11 cellular contexts compared by ENCODE assay signal in the genomic region with DNA sequence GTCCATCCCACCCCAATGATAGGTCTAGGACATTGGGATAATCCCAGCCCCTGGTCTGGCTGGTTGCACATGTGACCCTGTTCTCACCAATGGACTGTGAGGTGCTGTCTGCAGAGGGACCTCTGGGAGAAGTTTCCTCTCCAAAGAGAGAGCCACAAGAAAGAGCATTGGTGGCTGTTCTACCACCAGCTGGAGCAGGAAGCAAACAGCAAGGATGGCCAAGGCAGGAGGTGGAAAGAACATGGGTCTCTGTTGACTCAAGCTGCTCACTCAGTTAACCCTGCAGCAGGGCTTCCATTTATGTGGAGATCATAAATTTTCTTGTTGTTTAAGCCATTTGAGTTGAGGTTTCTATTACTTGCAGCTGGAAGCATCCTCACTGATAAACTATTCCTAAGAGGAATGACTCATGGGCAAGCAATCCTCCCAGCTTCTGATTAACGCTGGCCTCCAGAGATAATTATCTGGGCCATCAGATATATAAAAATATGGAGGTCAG. TPM values are rescaled to one million over a fixed set of nuclear protein-coding genes. Genes with fewer than 3 reads are reported as not detected.
DNase-seq lines count a peak whose midpoint lies in the region; ATAC-seq and TF ChIP-seq lines count a peak whose summit lies in the region.
"Had no signal": no experiment of that assay in that cellular context is flagged by ENCODE, and none has a peak within 500 bp of the region (broad histone marks: within the 10 kb centered on the region; RNA-seq: fewer than 3 reads in every experiment).

No MANE protein-coding gene starts in this region.

- peak overlapping the region; percentile 84 for H4K5ac ChIP-seq in IMR-90 (ENCODE audit: low read depth, low read length)
- no peak overlapping the region for H4K5ac ChIP-seq in mesendoderm (ENCODE audit: low read length)

- POLR2A ChIA-PET in IMR-90 (lab: Charles Lee; ENCODE audit: unreplicated experiment) = interaction anchor here (0.5 to 1.4 kb wide), 6 partner anchors 53 to 166 kb away, joined by 3 to 11 read pairs (median 6); no protein-coding TSS in a partner anchor

- H3K27ac ChIP-seq in IMR-90 (ENCODE audit: insufficient read depth, low read length) (peak overlapping the region; percentile 93), mesendoderm (ENCODE audit: low read depth, low read length) (no peak overlapping the region)
- H3K27ac ChIP-seq: KMS-11 had no signal

- in situ Hi-C loops in IMR-90 (cut with MboI; ENCODE audit: low sequenced_read_pairs) (no loop called here), astrocyte of the spinal cord (cut with HindIII; ENCODE audit: low sequenced_read_pairs) (no loop called here)

- H3K9me1 ChIP-seq in IMR-90 (ENCODE audit: insufficient read depth, low read length) = peaks cover 9% of the 10 kb centered on the region

- peak overlapping the region; percentile 7; the same call in 1 of the 2 replicates for H3K9ac ChIP-seq in IMR-90 (ENCODE audit: low read depth, low read length)
- H3K9ac ChIP-seq in mesendoderm (ENCODE audit: low read length) = no peak overlapping the region
- H3K9ac ChIP-seq: KMS-11 had no signal

- ATAC-seq in IMR-90 (ENCODE audit: low read depth) (peak; percentile 82), GM18517 (IDR thresholded peaks at IDR 0.05; ENCODE audit: unreplicated experiment) (no peak), GM18907 (IDR thresholded peaks at IDR 0.05; ENCODE audit: unreplicated experiment) (no peak)
- ATAC-seq: activated T-cell treated with anti-CD3 and anti-CD28 coated beads, Interleukin-2, amount 50 U/mL, for 72 hours had no signal

- H3K27me3 ChIP-seq in BE2C (no peaks in the 10 kb centered on the region), IMR-90 (ENCODE audit: control insufficient read depth, insufficient read depth, low read length) (no peaks in the 10 kb centered on the region), mesendoderm (ENCODE audit: insufficient read depth, low read length, poor library complexity) (no peaks in the 10 kb centered on the region)

- no peaks in the 10 kb centered on the region for H3K79me2 ChIP-seq in mesendoderm (ENCODE audit: control insufficient read depth, insufficient read depth, low read length)

- CTCF ChIA-PET in IMR-90 (lab: Yijun Ruan, JAX) = interaction anchor here (0.8 to 2.0 kb wide), 6 partner anchors 13 to 81 kb away, joined by 3 to 8 read pairs (median 4); no protein-coding TSS in a partner anchor

- dilution Hi-C loops in IMR-90 (cut with HindIII; ENCODE audit: low sequenced_read_pairs, unreplicated experiment) = no loop called here

- peak overlapping the region; percentile 75 for H2AFZ ChIP-seq in IMR-90 (replicated peaks; ENCODE audit: low read length, poor library complexity)

- peak overlapping the region; percentile 36; the same call in 1 of the 2 replicates for H3K4me2 ChIP-seq in IMR-90 (ENCODE audit: low read depth, low read length)
- no peak overlapping the region for H3K4me2 ChIP-seq in mesendoderm (ENCODE audit: low read length)
- H3K4me2 ChIP-seq: KMS-11 had no signal

- peak overlapping the region; percentile 70 for H4K91ac ChIP-seq in IMR-90 (ENCODE audit: insufficient read depth, low read depth, low read length)

- BruUV-seq in IMR-90 (replicated peaks; lab: Mats Ljungman, UMichigan) = no TSS peak

- TF ChIP-seq POLR2A in IMR-90 (IDR thresholded peaks at IDR 0.05; ENCODE audit: low read depth, low read length) = no peak

- peak overlapping the region; percentile 90 for H3K14ac ChIP-seq in IMR-90 (replicated peaks; ENCODE audit: low read depth, low read length)

- H3K9me3 ChIP-seq in BE2C (no peaks in the 10 kb centered on the region), IMR-90 (ENCODE audit: control insufficient read depth, insufficient read depth, low read length) (no peaks in the 10 kb centered on the region)

- H4K8ac ChIP-seq in IMR-90 (ENCODE audit: low read depth in 2 of 2, low read length in 2 of 2) (peak overlapping the region; percentile 14 to 74), mesendoderm (ENCODE audit: low read depth, low read length) (no peak overlapping the region)

- no CpG with 5 or more reads among the region's 1 CpG for WGBS in IMR-90 (ENCODE audit: extremely low coverage in 2 of 2, insufficient read length in 1 of 2), 2 experiments
- WGBS in mesendoderm (ENCODE audit: extremely low coverage, insufficient coverage, low lambda C conversion rate) = no CpG with 5 or more reads among the region's 1 CpG

- H2BK5ac ChIP-seq in IMR-90 (ENCODE audit: low read depth, low read length, poor library complexity, severe bottlenecking) (peak overlapping the region; percentile 97), mesendoderm (ENCODE audit: low read length) (no peak overlapping the region)

- no peaks in the 10 kb centered on the region for H3K36me3 ChIP-seq in BE2C
- 0 out of 2 replicates have a peak, but pooled peaks cover 2% of the 10 kb centered on the region for H3K36me3 ChIP-seq in IMR-90 (ENCODE audit: control insufficient read depth, insufficient read depth, low read length)
- H3K36me3 ChIP-seq in mesendoderm (ENCODE audit: control insufficient read depth, insufficient read depth, low read length) = no peaks in the 10 kb centered on the region

- peak overlapping the region; percentile 98 for H2BK120ac ChIP-seq in IMR-90 (ENCODE audit: low read depth, low read length)
- H2BK120ac ChIP-seq in mesendoderm (ENCODE audit: low read depth, low read length) = no peak overlapping the region

- H2AK5ac ChIP-seq in IMR-90 (ENCODE audit: low read depth, low read length) = peak overlapping the region; percentile 59; the same call in 1 of the 2 replicates
- no peak overlapping the region for H2AK5ac ChIP-seq in mesendoderm (ENCODE audit: low read length)

- H2BK15ac ChIP-seq in IMR-90 (ENCODE audit: low read depth, low read length) = peak overlapping the region; percentile 82; the same call in 2 of the 3 replicates
- no peak overlapping the region for H2BK15ac ChIP-seq in mesendoderm (replicated peaks; ENCODE audit: low read depth)

- H3K79me1 ChIP-seq in IMR-90 (ENCODE audit: low read depth in 1 of 2, low read length in 2 of 2) = peaks cover 0 to 8% of the 10 kb centered on the region in 2 experiments; a peak in 1 of 4 replicates
- H3K79me1 ChIP-seq in mesendoderm (ENCODE audit: low read length) = no peaks in the 10 kb centered on the region

- H2AK9ac ChIP-seq in IMR-90 (replicated peaks; ENCODE audit: low read depth, low read length, poor library complexity) = peak overlapping the region; percentile 29

- H3K23ac ChIP-seq in IMR-90 (ENCODE audit: low read depth, low read length) = peak overlapping the region; percentile 77
- H3K23ac ChIP-seq in mesendoderm (ENCODE audit: low read length) = no peak overlapping the region

- intact Hi-C loops in IMR-90 (cut with micrococcal nuclease) = no loop called here

- H2BK20ac ChIP-seq in IMR-90 (ENCODE audit: low read depth, low read length) = peak overlapping the region; percentile 87

- peak; percentile 33 for TF ChIP-seq RAD21 in IMR-90 (IDR thresholded peaks at IDR 0.05; ENCODE audit: low read length)

- no peak overlapping the region for H3K4me3 ChIP-seq in BE2C (ENCODE audit: low read depth, low read length)
- no peak overlapping the region for H3K4me3 ChIP-seq in IMR-90 (ENCODE audit: insufficient read depth, low read depth, low read length)
- no peak overlapping the region for H3K4me3 ChIP-seq in astrocyte of the spinal cord (ENCODE audit: low read depth, low read length)
- H3K4me3 ChIP-seq in mesendoderm (ENCODE audit: low read length) = no peak overlapping the region

- peaks cover 18% of the 10 kb centered on the region for H3K4me1 ChIP-seq in BE2C
- H3K4me1 ChIP-seq in IMR-90 (ENCODE audit: control insufficient read depth, insufficient read depth, low read length) = peaks cover 29% of the 10 kb centered on the region
- H3K4me1 ChIP-seq in mesendoderm (ENCODE audit: control insufficient read depth, low read depth, low read length) = no peaks in the 10 kb centered on the region

- H4K20me1 ChIP-seq in IMR-90 (ENCODE audit: insufficient read depth, low read length) = 0 out of 2 replicates have a peak, but pooled peaks cover 3% of the 10 kb centered on the region

- H3K56ac ChIP-seq in IMR-90 (ENCODE audit: extremely low read depth, insufficient read depth, low read length) (peak overlapping the region; percentile 29; the same call in 1 of the 2 replicates), mesendoderm (ENCODE audit: low read length) (no peak overlapping the region)

- TF ChIP-seq CTCF in BE2C (IDR thresholded peaks at IDR 0.05; ENCODE audit: low read depth, low read length) (no peak), IMR-90 (conservative IDR thresholded peaks at IDR 0.05; ENCODE audit: low read depth, low read length) (no peak), astrocyte of the spinal cord (IDR thresholded peaks at IDR 0.05; ENCODE audit: low read depth, low read length) (no peak)

- H3K4ac ChIP-seq in IMR-90 (ENCODE audit: low read depth, low read length) (peak overlapping the region; percentile 83), mesendoderm (ENCODE audit: low read depth, low read length) (no peak overlapping the region)

- DNase-seq in BE2C (peak; percentile 32), IMR-90 (peak; percentile 97), astrocyte of the spinal cord (ENCODE audit: low read depth, low spot score) (peak; percentile 90), mesendoderm (peak; percentile 37), T-helper 9 cell (no peak), nucleus accumbens (lab: John Stamatoyannopoulos, UW) (no peak)
- DNase-seq: activated T-cell treated with anti-CD3 and anti-CD28 coated beads, Interleukin-2, amount 50 U/mL, for 72 hours; RPMI8226 had no signal

- H3K18ac ChIP-seq in IMR-90 (ENCODE audit: low read depth, low read length) (peak overlapping the region; percentile 86), mesendoderm (ENCODE audit: low read length) (no peak overlapping the region)

TF ChIP-seq in IMR-90, 13 proteins besides CTCF, POLR2A, EP300 and RAD21 (continues in another document):
- TF ChIP-seq RFX5 (IDR thresholded peaks at IDR 0.05; ENCODE audit: low read depth, low read length) (no peak), CHD1 (IDR thresholded peaks at IDR 0.05; ENCODE audit: low read depth, low read length) (no peak), MXI1 (IDR thresholded peaks at IDR 0.05; ENCODE audit: borderline replicate concordance, low read depth, low read length) (no peak), FOS (IDR thresholded peaks at IDR 0.05; ENCODE audit: low read depth, low read length) (peak; percentile 94), RCOR1 (IDR thresholded peaks at IDR 0.05; ENCODE audit: insufficient replicate concordance, low read length) (peak; percentile 92)

RNA-seq across cellular contexts. Expression of gene CYB5B, which starts 52.5 kb away (rescaled TPM):
- polyA plus RNA-seq in BE2C (2012; ENCODE audit: insufficient read depth, insufficient read length, low read depth) = 108 TPM
- 102 and 106 TPM in 2 replicates for total RNA-seq in IMR-90 (2012; rRNA removed)
- 76.1 and 100 TPM in 2 replicates for polyA plus RNA-seq in IMR-90 (2012; rRNA removed)
- 10.7 and 23.7 TPM in 2 replicates for polyA plus RNA-seq in IMR-90 (2012; cell fraction: cytosol; rRNA removed)
- polyA plus RNA-seq in IMR-90 (2012; cell fraction: nucleus; rRNA removed; ENCODE audit: low replicate concordance) = 7.0 and 46.0 TPM in 2 replicates
- polyA plus RNA-seq in mesendoderm (2013, experiment 1 of 2) = 222 TPM
- polyA plus RNA-seq in mesendoderm (2013, experiment 2 of 2) = 223 TPM

Comparison
In these comparisons a context has a peak if more than half of its experiments do, and no peak if none do; other contexts are left out.
1. DNase-seq: peak in BE2C (single experiment), IMR-90 (single experiment), astrocyte of the spinal cord (single experiment) and mesendoderm (single experiment); none in T-helper 9 cell (single experiment) and nucleus accumbens (0 of 56).